In genomic region chr10:130138479-130138866, GRCh38 we compare ENCODE assay signal across 1 cellular context.
TF ChIP-seq lines count a peak whose summit lies in the region.

No MANE protein-coding gene starts in this region.

TF ChIP-seq in neural cell, 6 proteins besides CTCF, POLR2A, EP300 and RAD21 (continued from another document):
- TF ChIP-seq, protein P1, sequence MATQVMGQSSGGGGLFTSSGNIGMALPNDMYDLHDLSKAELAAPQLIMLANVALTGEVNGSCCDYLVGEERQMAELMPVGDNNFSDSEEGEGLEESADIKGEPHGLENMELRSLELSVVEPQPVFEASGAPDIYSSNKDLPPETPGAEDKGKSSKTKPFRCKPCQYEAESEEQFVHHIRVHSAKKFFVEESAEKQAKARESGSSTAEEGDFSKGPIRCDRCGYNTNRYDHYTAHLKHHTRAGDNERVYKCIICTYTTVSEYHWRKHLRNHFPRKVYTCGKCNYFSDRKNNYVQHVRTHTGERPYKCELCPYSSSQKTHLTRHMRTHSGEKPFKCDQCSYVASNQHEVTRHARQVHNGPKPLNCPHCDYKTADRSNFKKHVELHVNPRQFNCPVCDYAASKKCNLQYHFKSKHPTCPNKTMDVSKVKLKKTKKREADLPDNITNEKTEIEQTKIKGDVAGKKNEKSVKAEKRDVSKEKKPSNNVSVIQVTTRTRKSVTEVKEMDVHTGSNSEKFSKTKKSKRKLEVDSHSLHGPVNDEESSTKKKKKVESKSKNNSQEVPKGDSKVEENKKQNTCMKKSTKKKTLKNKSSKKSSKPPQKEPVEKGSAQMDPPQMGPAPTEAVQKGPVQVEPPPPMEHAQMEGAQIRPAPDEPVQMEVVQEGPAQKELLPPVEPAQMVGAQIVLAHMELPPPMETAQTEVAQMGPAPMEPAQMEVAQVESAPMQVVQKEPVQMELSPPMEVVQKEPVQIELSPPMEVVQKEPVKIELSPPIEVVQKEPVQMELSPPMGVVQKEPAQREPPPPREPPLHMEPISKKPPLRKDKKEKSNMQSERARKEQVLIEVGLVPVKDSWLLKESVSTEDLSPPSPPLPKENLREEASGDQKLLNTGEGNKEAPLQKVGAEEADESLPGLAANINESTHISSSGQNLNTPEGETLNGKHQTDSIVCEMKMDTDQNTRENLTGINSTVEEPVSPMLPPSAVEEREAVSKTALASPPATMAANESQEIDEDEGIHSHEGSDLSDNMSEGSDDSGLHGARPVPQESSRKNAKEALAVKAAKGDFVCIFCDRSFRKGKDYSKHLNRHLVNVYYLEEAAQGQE (IDR thresholded peaks at IDR 0.05; ENCODE audit: borderline replicate concordance): no peak
- no peak for TF ChIP-seq SMC3 (conservative IDR thresholded peaks at IDR 0.05; ENCODE audit: poor library complexity)
- no peak for TF ChIP-seq MXI1 (conservative IDR thresholded peaks at IDR 0.05; ENCODE audit: poor library complexity, severe bottlenecking)
TF ChIP-seq in neural cell: peak in this region for 0.
